ENCODE assay signal across 8 cellular contexts in the genomic region with DNA sequence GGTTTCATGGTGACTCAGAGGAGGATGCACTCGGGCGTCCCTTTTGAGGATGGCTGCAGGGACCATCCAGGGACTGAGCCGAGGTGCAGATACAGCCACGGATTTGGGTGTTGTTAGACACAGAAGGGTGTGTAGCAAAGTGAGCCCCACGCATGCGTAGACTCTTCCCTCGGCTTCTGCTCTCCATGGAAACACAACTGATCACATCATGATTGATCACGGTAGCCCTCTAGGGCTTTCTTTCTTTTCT. TPM values are rescaled to one million over a fixed set of nuclear protein-coding genes. Genes with fewer than 3 reads are reported as not detected.
A peak's percentile ranks its signal among the peaks of the same experiment; 100 is the strongest.
DNase-seq lines count a peak whose midpoint lies in the region; ATAC-seq, FAIRE-seq and TF ChIP-seq lines count a peak whose summit lies in the region.

No MANE protein-coding gene starts in this region.

- no peaks in the 10 kb centered on the region for H3K9me3 ChIP-seq in CD4-positive, alpha-beta T cell (ENCODE audit: control insufficient read depth, low read length)
- H3K9me3 ChIP-seq in iPS-18c (ENCODE audit: control insufficient read depth, insufficient read depth, low read length), result peaks cover 5% of the 10 kb centered on the region

- DNase-seq in CD4-positive, alpha-beta T cell, result peak in 2 of 10 experiments; percentile 18 to 28
- DNase-seq in H54 (ENCODE audit: insufficient read length, low spot score) (peak; percentile 74), NCI-H446 treated with DMSO at 0.1 percent for 48 hours (lab: John Stamatoyannopoulos, UW) (peak; percentile 34), frontal cortex (ENCODE audit: low spot score in 2 of 2) (no peak)
- peak; percentile 67 for DNase-seq in stimulated activated CD8-positive, alpha-beta memory T cell treated with anti-CD3 and anti-CD28 coated beads, Interleukin-4, amount 100 ng/mL, for 48 hours

- intact Hi-C loops in CD4-positive, alpha-beta T cell (cut with DNase I, micrococcal nuclease), result loop anchor here in 1 of 2 experiments (5.0 kb wide), 1 partner anchor 44 kb away; no protein-coding TSS in a partner anchor

- peak overlapping the region; percentile 95 for H3K4me3 Mint-ChIP-seq in CD4-positive, alpha-beta T cell
- H3K4me3 Mint-ChIP-seq in activated naive CD8-positive, alpha-beta T cell, result peak overlapping the region; percentile 92

- H3K27me3 Mint-ChIP-seq in CD4-positive, alpha-beta T cell, result peaks cover 95% of the 10 kb centered on the region
- H3K27me3 Mint-ChIP-seq in activated naive CD8-positive, alpha-beta T cell, result peaks cover 51% of the 10 kb centered on the region

- peaks cover 67% of the 10 kb centered on the region for H3K27me3 ChIP-seq in CD4-positive, alpha-beta T cell (ENCODE audit: control insufficient read depth, insufficient read depth, low read length)

- H3K9me3 Mint-ChIP-seq in CD4-positive, alpha-beta T cell, result no peaks in the 10 kb centered on the region
- no peaks in the 10 kb centered on the region for H3K9me3 Mint-ChIP-seq in activated naive CD8-positive, alpha-beta T cell (ENCODE audit: low read depth)

- H3K27ac Mint-ChIP-seq in CD4-positive, alpha-beta T cell, result peak overlapping the region; percentile 5
- peak overlapping the region; percentile 61 for H3K27ac Mint-ChIP-seq in activated naive CD8-positive, alpha-beta T cell

- no peak for TF ChIP-seq POLR2A in H54 (IDR thresholded peaks at IDR 0.05; ENCODE audit: low read depth, low read length)

- CTCF ChIA-PET in CD4-positive, alpha-beta T cell (lab: Charles Lee), result no interaction called here

- ATAC-seq in CD4-positive, alpha-beta T cell (ENCODE audit: poor library complexity), result peak; percentile 16
- no peak for ATAC-seq in GM21515 (IDR thresholded peaks at IDR 0.05; ENCODE audit: unreplicated experiment)

- H3K4me3 ChIP-seq in iPS-18c (ENCODE audit: insufficient read depth, low read depth, low read length), result peak overlapping the region; percentile 62

- no peak overlapping the region for H3K27ac ChIP-seq in CD4-positive, alpha-beta T cell (ENCODE audit: low read depth, low read length)

- no peak for TF ChIP-seq CTCF in CD4-positive, alpha-beta T cell (IDR thresholded peaks at IDR 0.05)

- peaks cover 28% of the 10 kb centered on the region for H3K4me1 Mint-ChIP-seq in CD4-positive, alpha-beta T cell (ENCODE audit: low read depth)
- H3K4me1 Mint-ChIP-seq in activated naive CD8-positive, alpha-beta T cell (ENCODE audit: low read depth), result peaks cover 23% of the 10 kb centered on the region

- POLR2A ChIA-PET in CD4-positive, alpha-beta T cell (lab: Charles Lee), result no interaction called here

- H3K36me3 Mint-ChIP-seq in CD4-positive, alpha-beta T cell (ENCODE audit: low read depth), result no peaks in the 10 kb centered on the region
- H3K36me3 Mint-ChIP-seq in activated naive CD8-positive, alpha-beta T cell, result peaks cover 2% of the 10 kb centered on the region

- FAIRE-seq in H54 (lab: Jason Lieb, UNC) (no peak), frontal cortex (lab: Jason Lieb, UNC) (no peak)

RNA-seq across cellular contexts. Expression of a gene that starts 0.6 kb away (rescaled TPM):
- total RNA-seq in CD4-positive, alpha-beta T cell, result under 1 TPM; 0.08 to 0.14 TPM
- 1.6 TPM for total RNA-seq in frontal cortex

RNA-seq across cellular contexts. Expression of a gene that starts 21.3 kb away (rescaled TPM):
- total RNA-seq in CD4-positive, alpha-beta T cell, result 1 to 10 TPM; 1.8 to 1.9 TPM
- 5.3 TPM for total RNA-seq in frontal cortex

RNA-seq across cellular contexts. Expression of a gene that starts 40.2 kb away (rescaled TPM):
- total RNA-seq in CD4-positive, alpha-beta T cell, result not detected
- total RNA-seq in frontal cortex, result not detected

Comparison
In these comparisons a context has a peak if more than half of its experiments do, and no peak if none do; other contexts are left out.
1. DNase-seq: peak in H54 (single experiment), NCI-H446 treated with DMSO at 0.1 percent for 48 hours (single experiment) and stimulated activated CD8-positive, alpha-beta memory T cell treated with anti-CD3 and anti-CD28 coated beads, Interleukin-4, amount 100 ng/mL, for 48 hours (single experiment); none in frontal cortex (0 of 2).